13 cellular contexts compared by ENCODE assay signal in the genomic region with DNA sequence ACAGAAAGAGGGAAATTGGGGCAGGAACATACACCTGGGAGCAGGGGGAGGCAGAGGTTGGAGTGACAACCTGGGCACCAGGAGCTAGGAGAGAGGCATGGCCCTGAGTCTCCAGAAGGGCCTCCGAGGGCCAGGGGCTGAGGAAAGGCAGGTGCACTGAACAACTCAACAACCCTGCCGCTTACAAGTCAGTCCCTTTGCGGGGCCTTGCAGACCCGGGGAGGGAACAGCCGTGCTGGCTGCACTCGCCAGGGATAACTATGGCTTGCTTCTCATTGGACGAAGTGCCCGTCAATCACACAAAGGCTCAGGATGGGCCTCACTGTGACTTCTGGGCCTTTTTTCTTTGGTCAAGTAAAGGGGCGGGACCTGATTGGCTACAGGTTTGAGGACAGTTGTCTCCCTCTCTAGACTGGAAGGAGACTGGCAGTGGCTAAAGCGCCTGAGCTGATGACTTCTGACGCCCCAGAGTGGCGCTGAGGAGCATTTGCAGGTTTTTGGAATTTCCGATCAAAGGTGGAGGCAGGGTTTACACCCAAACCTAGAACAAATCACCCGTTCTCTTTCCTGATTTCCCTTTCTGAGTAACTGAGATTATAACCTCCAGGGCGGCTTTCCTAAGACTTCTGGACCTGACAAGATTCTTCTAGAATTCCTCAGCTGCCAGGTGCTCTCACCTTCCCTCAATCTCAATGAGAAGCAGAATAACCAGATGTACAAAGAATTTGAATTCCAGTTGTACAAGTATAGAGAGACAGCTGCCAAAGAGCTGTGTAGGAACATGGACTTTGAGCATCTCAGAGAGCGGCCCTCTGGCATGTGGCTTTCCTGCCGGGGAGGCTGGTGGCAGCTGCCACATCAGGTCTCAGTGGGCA. TPM values are rescaled to one million over a fixed set of nuclear protein-coding genes. Genes with fewer than 3 reads are reported as not detected.
DNase-seq lines count a peak whose midpoint lies in the region; ATAC-seq and TF ChIP-seq lines count a peak whose summit lies in the region.
"Had no signal": no experiment of that assay in that cellular context is flagged by ENCODE, and none has a peak within 500 bp of the region (broad histone marks: within the 10 kb centered on the region; RNA-seq: fewer than 3 reads in every experiment).

No MANE protein-coding gene starts in this region.

- H3K4me3 ChIP-seq in BLaER1 (no peak overlapping the region), Loucy (ENCODE audit: low read length, poor library complexity, severe bottlenecking) (no peak overlapping the region)

- H3K27ac Mint-ChIP-seq in WTC11: peak overlapping the region; percentile 3; the same call in 1 of the 2 replicates
- no peak overlapping the region for H3K27ac Mint-ChIP-seq in activated T-helper 17 cell treated with anti-CD3 and anti-CD28 coated beads, Interleukin-2, amount 50 U/mL, for 72 hours
- H3K27ac Mint-ChIP-seq in activated CD4-positive, alpha-beta T cell treated with anti-CD3 and anti-CD28 coated beads, Interleukin-2, amount 10 ng/mL, durations not matched to agents 24 days and 14 days: no peak overlapping the region

- intact Hi-C loops in activated CD4-positive, alpha-beta T cell treated with anti-CD3 and anti-CD28 coated beads, Interleukin-2, amount 10 ng/mL, durations not matched to agents 24 days and 14 days (cut with micrococcal nuclease): no loop called here

- H3K36me3 Mint-ChIP-seq in WTC11: peaks cover 39% of the 10 kb centered on the region
- H3K36me3 Mint-ChIP-seq in activated T-helper 17 cell treated with anti-CD3 and anti-CD28 coated beads, Interleukin-2, amount 50 U/mL, for 72 hours (ENCODE audit: low read depth): no peaks in the 10 kb centered on the region
- H3K36me3 Mint-ChIP-seq in activated CD4-positive, alpha-beta T cell treated with anti-CD3 and anti-CD28 coated beads, Interleukin-2, amount 10 ng/mL, durations not matched to agents 24 days and 14 days (ENCODE audit: low read depth): no peaks in the 10 kb centered on the region
- H3K36me3 Mint-ChIP-seq: brain, immature natural killer cell had no signal

- H3K4me2 ChIP-seq in BLaER1: peak overlapping the region; percentile 56
- H3K4me2 ChIP-seq in Loucy (ENCODE audit: low read depth, low read length, poor library complexity, severe bottlenecking): peak overlapping the region; percentile 2

- H4K20me1 ChIP-seq in BLaER1: no peaks in the 10 kb centered on the region
- H4K20me1 ChIP-seq in Loucy (ENCODE audit: insufficient read depth, low read length, poor library complexity, severe bottlenecking): no peaks in the 10 kb centered on the region

- peak overlapping the region; percentile 35; the same call in 1 of the 2 replicates for H2AFZ ChIP-seq in Loucy (ENCODE audit: low read length)

- no peaks in the 10 kb centered on the region for H3K9me2 ChIP-seq in Loucy (replicated peaks; ENCODE audit: low read depth, low read length)

- peaks cover 21% of the 10 kb centered on the region for H3K27me3 Mint-ChIP-seq in WTC11 (ENCODE audit: low read depth)
- H3K27me3 Mint-ChIP-seq in activated T-helper 17 cell treated with anti-CD3 and anti-CD28 coated beads, Interleukin-2, amount 50 U/mL, for 72 hours: peaks cover 3% of the 10 kb centered on the region
- peaks cover 13% of the 10 kb centered on the region for H3K27me3 Mint-ChIP-seq in activated CD4-positive, alpha-beta T cell treated with anti-CD3 and anti-CD28 coated beads, Interleukin-2, amount 10 ng/mL, durations not matched to agents 24 days and 14 days

- peak; percentile 54 for DNase-seq in WTC11 (ENCODE audit: low spot score)
- DNase-seq in islet precursor cell: peak; percentile 80
- DNase-seq in NK-92 (lab: John Stamatoyannopoulos, UW; ENCODE audit: unreplicated experiment): no peak
- no peak for DNase-seq in activated CD4-positive, alpha-beta T cell treated with anti-CD3 and anti-CD28 coated beads, Interleukin-2, amount 10 ng/mL, durations not matched to agents 24 days and 14 days
- DNase-seq: GF-D8 had no signal

- H3K9me3 Mint-ChIP-seq in WTC11: peaks cover 61% of the 10 kb centered on the region
- no peaks in the 10 kb centered on the region for H3K9me3 Mint-ChIP-seq in activated T-helper 17 cell treated with anti-CD3 and anti-CD28 coated beads, Interleukin-2, amount 50 U/mL, for 72 hours
- H3K9me3 Mint-ChIP-seq in activated CD4-positive, alpha-beta T cell treated with anti-CD3 and anti-CD28 coated beads, Interleukin-2, amount 10 ng/mL, durations not matched to agents 24 days and 14 days: no peaks in the 10 kb centered on the region
- H3K9me3 Mint-ChIP-seq: immature natural killer cell, nephron had no signal

- peaks cover 16% of the 10 kb centered on the region for H3K9me3 ChIP-seq in BLaER1
- no peaks in the 10 kb centered on the region for H3K9me3 ChIP-seq in Loucy (ENCODE audit: insufficient read depth, low read depth, low read length)

- POLR2A ChIA-PET in WTC11 (lab: Charles Lee): interaction anchor here (0.6 to 1.0 kb wide), 3 partner anchors 47 to 58 kb away, joined by 3 read pairs; no protein-coding TSS in a partner anchor

- CTCF ChIA-PET in WTC11 (lab: Charles Lee): interaction anchor here (0.5 to 4.2 kb wide), 18 partner anchors 10 to 216 kb away, joined by 3 to 29 read pairs (median 4); a partner anchor contains a TSS

- 0 out of 2 replicates have a peak, but pooled peaks cover 5% of the 10 kb centered on the region for H3F3A ChIP-seq in Loucy (ENCODE audit: low read depth)

- TF ChIP-seq CTCF in Loucy (conservative IDR thresholded peaks at IDR 0.05; ENCODE audit: low read length) (no peak), WTC11 (IDR thresholded peaks at IDR 0.05) (no peak)

- H3K36me3 ChIP-seq in BLaER1 (no peaks in the 10 kb centered on the region), Loucy (ENCODE audit: insufficient read depth, low read length) (no peaks in the 10 kb centered on the region)

- peaks cover 14% of the 10 kb centered on the region for H3K4me1 ChIP-seq in BLaER1
- H3K4me1 ChIP-seq in Loucy (ENCODE audit: insufficient read depth, low read length, poor library complexity, severe bottlenecking): peaks cover 11% of the 10 kb centered on the region

- H3K4me3 Mint-ChIP-seq in WTC11: no peak overlapping the region
- no peak overlapping the region for H3K4me3 Mint-ChIP-seq in activated T-helper 17 cell treated with anti-CD3 and anti-CD28 coated beads, Interleukin-2, amount 50 U/mL, for 72 hours
- H3K4me3 Mint-ChIP-seq in activated CD4-positive, alpha-beta T cell treated with anti-CD3 and anti-CD28 coated beads, Interleukin-2, amount 10 ng/mL, durations not matched to agents 24 days and 14 days: no peak overlapping the region
- H3K4me3 Mint-ChIP-seq: brain, nephron had no signal

- H3K9ac ChIP-seq in BLaER1 (no peak overlapping the region), Loucy (ENCODE audit: low read depth, low read length, poor library complexity, severe bottlenecking) (peak overlapping the region; percentile 5)

- peak; percentile 99 for ATAC-seq in WTC11
- ATAC-seq in activated T-helper 17 cell treated with anti-CD3 and anti-CD28 coated beads, Interleukin-2, amount 50 U/mL, for 72 hours (replicated peaks): no peak
- ATAC-seq in GM18868 (IDR thresholded peaks at IDR 0.05; ENCODE audit: unreplicated experiment): no peak

- no peak overlapping the region for H3K27ac ChIP-seq in BLaER1
- H3K27ac ChIP-seq: VCaP had no signal

- H3K4me1 Mint-ChIP-seq in WTC11: 0 out of 2 replicates have a peak, but pooled peaks cover 4% of the 10 kb centered on the region
- no peaks in the 10 kb centered on the region for H3K4me1 Mint-ChIP-seq in activated T-helper 17 cell treated with anti-CD3 and anti-CD28 coated beads, Interleukin-2, amount 50 U/mL, for 72 hours
- peaks cover 7% of the 10 kb centered on the region for H3K4me1 Mint-ChIP-seq in activated CD4-positive, alpha-beta T cell treated with anti-CD3 and anti-CD28 coated beads, Interleukin-2, amount 10 ng/mL, durations not matched to agents 24 days and 14 days
- H3K4me1 Mint-ChIP-seq: nephron had no signal

- no peaks in the 10 kb centered on the region for H3K79me2 ChIP-seq in Loucy (ENCODE audit: insufficient read depth, low read length)

- H3K27me3 ChIP-seq in BLaER1: no peaks in the 10 kb centered on the region
- H3K27me3 ChIP-seq in Loucy (ENCODE audit: insufficient read depth, low read length, poor library complexity, severe bottlenecking): no peaks in the 10 kb centered on the region

TF ChIP-seq in WTC11, 78 proteins besides CTCF, POLR2A, EP300 and RAD21:
- TF ChIP-seq, protein P1, sequence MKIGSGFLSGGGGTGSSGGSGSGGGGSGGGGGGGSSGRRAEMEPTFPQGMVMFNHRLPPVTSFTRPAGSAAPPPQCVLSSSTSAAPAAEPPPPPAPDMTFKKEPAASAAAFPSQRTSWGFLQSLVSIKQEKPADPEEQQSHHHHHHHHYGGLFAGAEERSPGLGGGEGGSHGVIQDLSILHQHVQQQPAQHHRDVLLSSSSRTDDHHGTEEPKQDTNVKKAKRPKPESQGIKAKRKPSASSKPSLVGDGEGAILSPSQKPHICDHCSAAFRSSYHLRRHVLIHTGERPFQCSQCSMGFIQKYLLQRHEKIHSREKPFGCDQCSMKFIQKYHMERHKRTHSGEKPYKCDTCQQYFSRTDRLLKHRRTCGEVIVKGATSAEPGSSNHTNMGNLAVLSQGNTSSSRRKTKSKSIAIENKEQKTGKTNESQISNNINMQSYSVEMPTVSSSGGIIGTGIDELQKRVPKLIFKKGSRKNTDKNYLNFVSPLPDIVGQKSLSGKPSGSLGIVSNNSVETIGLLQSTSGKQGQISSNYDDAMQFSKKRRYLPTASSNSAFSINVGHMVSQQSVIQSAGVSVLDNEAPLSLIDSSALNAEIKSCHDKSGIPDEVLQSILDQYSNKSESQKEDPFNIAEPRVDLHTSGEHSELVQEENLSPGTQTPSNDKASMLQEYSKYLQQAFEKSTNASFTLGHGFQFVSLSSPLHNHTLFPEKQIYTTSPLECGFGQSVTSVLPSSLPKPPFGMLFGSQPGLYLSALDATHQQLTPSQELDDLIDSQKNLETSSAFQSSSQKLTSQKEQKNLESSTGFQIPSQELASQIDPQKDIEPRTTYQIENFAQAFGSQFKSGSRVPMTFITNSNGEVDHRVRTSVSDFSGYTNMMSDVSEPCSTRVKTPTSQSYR (CRISPR knock-in tag; IDR thresholded peaks at IDR 0.05): no peak
- TF ChIP-seq NFYB (CRISPR knock-in tag; conservative IDR thresholded peaks at IDR 0.05; ENCODE audit: low read depth): peak; percentile 80

RNA-seq across cellular contexts. Expression of a gene that starts 27.6 kb away (rescaled TPM):
- 0.30 TPM in 1 of 3 replicates, not detected in the others for total RNA-seq in WTC11 (2021)
- under 1 TPM in 1 of 2 donors, not detected in 1; 0.29 TPM for total RNA-seq in activated T-helper 17 cell treated with anti-CD3 and anti-CD28 coated beads, Interleukin-2, amount 50 U/mL, for 72 hours
- not detected in 2 replicates for total RNA-seq in activated CD4-positive, alpha-beta T cell treated with anti-CD3 and anti-CD28 coated beads, Interleukin-2, amount 10 ng/mL, durations not matched to agents 24 days and 14 days

RNA-seq across cellular contexts. Expression of a gene that starts 30.3 kb away (rescaled TPM):
- total RNA-seq in WTC11 (2021): 0.13 to 0.37 TPM (median 0.16 TPM) in 3 replicates
- total RNA-seq in activated T-helper 17 cell treated with anti-CD3 and anti-CD28 coated beads, Interleukin-2, amount 50 U/mL, for 72 hours: 1 to 10 TPM; 1.4 to 2.5 TPM
- 0.35 and 0.38 TPM in 2 replicates for total RNA-seq in activated CD4-positive, alpha-beta T cell treated with anti-CD3 and anti-CD28 coated beads, Interleukin-2, amount 10 ng/mL, durations not matched to agents 24 days and 14 days

Comparison
In these comparisons a context has a peak if more than half of its experiments do, and no peak if none do; other contexts are left out.
1. DNase-seq: peak in WTC11 (single experiment) and islet precursor cell (single experiment); none in NK-92 (single experiment) and activated CD4-positive, alpha-beta T cell treated with anti-CD3 and anti-CD28 coated beads, Interleukin-2, amount 10 ng/mL, durations not matched to agents 24 days and 14 days (single experiment).